ENCODE assay signal across 12 cellular contexts in the genomic region with DNA sequence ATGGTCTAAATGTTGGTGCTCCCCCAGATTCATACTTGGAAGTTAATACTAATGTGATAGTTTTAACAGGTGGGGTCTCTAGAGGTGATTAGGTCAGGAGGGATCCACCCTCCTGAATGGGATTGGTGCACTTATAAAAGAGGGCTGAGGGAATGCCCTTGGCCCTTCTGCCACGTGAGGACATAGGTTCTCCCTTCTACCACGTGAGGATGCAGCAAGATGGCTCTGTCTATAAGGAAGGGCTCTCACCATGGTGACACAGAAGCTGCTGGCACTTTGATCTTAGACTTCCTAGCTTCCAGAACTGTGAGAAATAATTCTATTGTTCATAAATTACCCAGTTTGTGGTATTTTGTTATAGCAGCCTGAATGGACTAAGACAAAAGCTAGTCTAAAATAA. TPM values are rescaled to one million over a fixed set of nuclear protein-coding genes. Genes with fewer than 3 reads are reported as not detected.
A peak's percentile ranks its signal among the peaks of the same experiment; 100 is the strongest.
DNase-seq lines count a peak whose midpoint lies in the region; ATAC-seq, FAIRE-seq and TF ChIP-seq lines count a peak whose summit lies in the region.
"Had no signal": no experiment of that assay in that cellular context is flagged by ENCODE, and none has a peak within 500 bp of the region (broad histone marks: within the 10 kb centered on the region; RNA-seq: fewer than 3 reads in every experiment).

No MANE protein-coding gene starts in this region.

- POLR2A ChIA-PET in CD4-positive, alpha-beta memory T cell (lab: Charles Lee; ENCODE audit: partially characterized antibody) = no interaction called here

- peak overlapping the region; percentile 88 for H3K4me3 Mint-ChIP-seq in GM23338
- peak overlapping the region in 1 of 8 donors; percentile 7 for H3K4me3 Mint-ChIP-seq in CD4-positive, alpha-beta memory T cell
- H3K4me3 Mint-ChIP-seq in activated naive CD8-positive, alpha-beta T cell treated with anti-CD3 and anti-CD28 coated beads, Interleukin-2, amount 50 U/mL, for 24 hours = no peak overlapping the region

- H3K36me3 ChIP-seq in GM23338 (ENCODE audit: insufficient read depth) (no peaks in the 10 kb centered on the region; the same call in 1 of the 2 replicates), RWPE2 (ENCODE audit: low read depth) (peaks cover 48% of the 10 kb centered on the region), sigmoid colon (peaks cover 0 to 29% (median 0%) of the 10 kb centered on the region in 4 donors)
- no peaks in the 10 kb centered on the region for H3K36me3 ChIP-seq in CD4-positive, alpha-beta memory T cell (ENCODE audit: insufficient read depth, low read length)
- H3K36me3 ChIP-seq: prostate gland had no signal

- H3K27ac Mint-ChIP-seq in GM23338 = no peak overlapping the region
- H3K27ac Mint-ChIP-seq in CD4-positive, alpha-beta memory T cell = no peak overlapping the region
- H3K27ac Mint-ChIP-seq in activated naive CD8-positive, alpha-beta T cell treated with anti-CD3 and anti-CD28 coated beads, Interleukin-2, amount 50 U/mL, for 24 hours = no peak overlapping the region
- H3K27ac Mint-ChIP-seq: activated naive CD4-positive, alpha-beta T cell treated with anti-CD3 and anti-CD28 coated beads, Interleukin-2, amount 50 U/mL, for 24 hours had no signal

- H3K4me3 ChIP-seq in GM23338 = peak overlapping the region; percentile 75
- H3K4me3 ChIP-seq in RWPE2 (ENCODE audit: severe bottlenecking) = peak overlapping the region; percentile 73
- H3K4me3 ChIP-seq in fibroblast of pulmonary artery (replicated peaks; ENCODE audit: low read depth, low read length) = peak overlapping the region; percentile 71
- H3K4me3 ChIP-seq in sigmoid colon = peak overlapping the region in 3 of 4 donors; percentile 63 to 70 (median 66)
- no peak overlapping the region for H3K4me3 ChIP-seq in CD4-positive, alpha-beta memory T cell (ENCODE audit: low read length in 2 of 2)

- no peak for TF ChIP-seq CTCF in GM23338 (conservative IDR thresholded peaks at IDR 0.05; ENCODE audit: low read depth in 2 of 2)
- TF ChIP-seq CTCF in RWPE2 (IDR thresholded peaks at IDR 0.05; ENCODE audit: poor library complexity, severe bottlenecking) = no peak
- no peak for TF ChIP-seq CTCF in fibroblast of pulmonary artery (IDR thresholded peaks at IDR 0.05; ENCODE audit: low read length, missing control alignments)
- no peak for TF ChIP-seq CTCF in sigmoid colon (IDR thresholded peaks at IDR 0.05)

- no peaks in the 10 kb centered on the region for H3F3A ChIP-seq in GM23338 (replicated peaks; ENCODE audit: low read depth)

- no peak for TF ChIP-seq POLR2A in sigmoid colon (IDR thresholded peaks at IDR 0.05)

- H3K36me3 Mint-ChIP-seq in GM23338 (ENCODE audit: low read depth) = peaks cover 33% of the 10 kb centered on the region
- no peaks in the 10 kb centered on the region for H3K36me3 Mint-ChIP-seq in CD4-positive, alpha-beta memory T cell
- no peaks in the 10 kb centered on the region for H3K36me3 Mint-ChIP-seq in activated naive CD8-positive, alpha-beta T cell treated with anti-CD3 and anti-CD28 coated beads, Interleukin-2, amount 50 U/mL, for 24 hours (ENCODE audit: low read depth)
- H3K36me3 Mint-ChIP-seq: activated naive CD4-positive, alpha-beta T cell treated with anti-CD3 and anti-CD28 coated beads, Interleukin-2, amount 50 U/mL, for 24 hours had no signal

- H3K4me1 ChIP-seq in GM23338 (ENCODE audit: insufficient read depth) = peaks cover 11% of the 10 kb centered on the region
- no peaks in the 10 kb centered on the region for H3K4me1 ChIP-seq in RWPE2 (ENCODE audit: insufficient read depth, poor library complexity, severe bottlenecking)
- peaks cover 0 to 16% (median 14%) of the 10 kb centered on the region in 4 donors for H3K4me1 ChIP-seq in sigmoid colon
- peaks cover 5% of the 10 kb centered on the region for H3K4me1 ChIP-seq in CD4-positive, alpha-beta memory T cell (ENCODE audit: insufficient read depth, low read length)
- H3K4me1 ChIP-seq: prostate gland had no signal

- 28 to 62% methylated on average over 2 of the region's 2 CpGs for WGBS in sigmoid colon, 2 donors

- DNase-seq in GM23338 (ENCODE audit: low spot score) = no peak
- no peak for DNase-seq in RWPE2 (ENCODE audit: low spot score)
- DNase-seq in fibroblast of pulmonary artery (ENCODE audit: low read depth) = no peak
- no peak for DNase-seq in sigmoid colon
- no peak for DNase-seq in stimulated activated CD4-positive, alpha-beta T cell treated with anti-CD3 and anti-CD28 coated beads, Interleukin-4, amount 100 ng/mL, for 24 hours
- no peak for DNase-seq in CD4-positive, alpha-beta memory T cell
- no peak for DNase-seq in HTR-8/SVneo (ENCODE audit: insufficient read length, low spot score)
- DNase-seq in activated naive CD8-positive, alpha-beta T cell treated with anti-CD3 and anti-CD28 coated beads, Interleukin-2, amount 50 U/mL, for 24 hours = no peak

- H3K9me3 ChIP-seq in RWPE2 (ENCODE audit: severe bottlenecking) (no peaks in the 10 kb centered on the region), sigmoid colon (no peaks in the 10 kb centered on the region)
- no peaks in the 10 kb centered on the region for H3K9me3 ChIP-seq in CD4-positive, alpha-beta memory T cell (ENCODE audit: control insufficient read depth in 1 of 2, low read length in 2 of 2)
- H3K9me3 ChIP-seq: prostate gland had no signal

- H3K79me2 ChIP-seq in GM23338 (replicated peaks; ENCODE audit: insufficient read depth) = no peaks in the 10 kb centered on the region

- peaks cover 6% of the 10 kb centered on the region for H3K27me3 Mint-ChIP-seq in GM23338 (ENCODE audit: insufficient read depth, low read depth, poor library complexity)
- peaks cover 18 to 26% of the 10 kb centered on the region in 2 donors for H3K27me3 Mint-ChIP-seq in CD4-positive, alpha-beta memory T cell
- H3K27me3 Mint-ChIP-seq in activated naive CD8-positive, alpha-beta T cell treated with anti-CD3 and anti-CD28 coated beads, Interleukin-2, amount 50 U/mL, for 24 hours = peaks cover 28% of the 10 kb centered on the region

- intact Hi-C loops in sigmoid colon (cut with DNase I) = no loop called here
- intact Hi-C loops in CD4-positive, alpha-beta memory T cell (cut with micrococcal nuclease) = no loop called here

- CTCF ChIA-PET in CD4-positive, alpha-beta memory T cell (lab: Charles Lee; ENCODE audit: partially characterized antibody) = no interaction called here

- peak overlapping the region; percentile 100 for H2AFZ ChIP-seq in GM23338

- H3K9me2 ChIP-seq in GM23338 (ENCODE audit: insufficient read depth) = no peaks in the 10 kb centered on the region

- H3K27me3 ChIP-seq in GM23338 (ENCODE audit: insufficient read depth) (peaks cover 39% of the 10 kb centered on the region), RWPE2 (ENCODE audit: insufficient read depth, poor library complexity, severe bottlenecking) (no peaks in the 10 kb centered on the region), sigmoid colon (no peaks in the 10 kb centered on the region)
- no peaks in the 10 kb centered on the region for H3K27me3 ChIP-seq in CD4-positive, alpha-beta memory T cell (ENCODE audit: insufficient read depth, low read length)

- H3K27ac ChIP-seq in GM23338 (ENCODE audit: low read depth) (no peak overlapping the region), RWPE2 (ENCODE audit: poor library complexity, severe bottlenecking) (no peak overlapping the region), sigmoid colon (peak overlapping the region in 1 of 4 donors; percentile 72)
- no peak overlapping the region for H3K27ac ChIP-seq in CD4-positive, alpha-beta memory T cell (ENCODE audit: low read depth, low read length)

- peaks cover 4% of the 10 kb centered on the region; the same call in 2 of the 3 replicates for H3K9me3 Mint-ChIP-seq in GM23338
- H3K9me3 Mint-ChIP-seq in CD4-positive, alpha-beta memory T cell = peaks cover 0 to 3% (median 0%) of the 10 kb centered on the region in 8 donors
- no peaks in the 10 kb centered on the region for H3K9me3 Mint-ChIP-seq in activated naive CD8-positive, alpha-beta T cell treated with anti-CD3 and anti-CD28 coated beads, Interleukin-2, amount 50 U/mL, for 24 hours
- H3K9me3 Mint-ChIP-seq: activated naive CD4-positive, alpha-beta T cell treated with anti-CD3 and anti-CD28 coated beads, Interleukin-2, amount 50 U/mL, for 24 hours had no signal

- peak overlapping the region; percentile 98 for H3K4me2 ChIP-seq in GM23338

- FAIRE-seq in HTR-8/SVneo (lab: Jason Lieb, UNC) = no peak
- FAIRE-seq: frontal cortex, TTC549 had no signal

- ATAC-seq in GM23338 (no peak), RWPE2 (ENCODE audit: low read depth) (no peak)
- no peak for ATAC-seq in activated naive CD8-positive, alpha-beta T cell treated with anti-CD3 and anti-CD28 coated beads, Interleukin-2, amount 50 U/mL, for 24 hours

- H4K20me1 ChIP-seq in GM23338 (replicated peaks; ENCODE audit: insufficient read depth) = no peaks in the 10 kb centered on the region

- TF ChIP-seq EP300 in sigmoid colon (IDR thresholded peaks at IDR 0.05) = no peak

- peaks cover 19% of the 10 kb centered on the region for H3K4me1 Mint-ChIP-seq in GM23338
- peaks cover 2 to 13% (median 8%) of the 10 kb centered on the region in 4 donors for H3K4me1 Mint-ChIP-seq in CD4-positive, alpha-beta memory T cell
- H3K4me1 Mint-ChIP-seq in activated naive CD8-positive, alpha-beta T cell treated with anti-CD3 and anti-CD28 coated beads, Interleukin-2, amount 50 U/mL, for 24 hours = peaks cover 9% of the 10 kb centered on the region

TF ChIP-seq in GM23338, 12 proteins besides CTCF, POLR2A, EP300 and RAD21:
- no peak for TF ChIP-seq EZH2 (IDR thresholded peaks at IDR 0.05; ENCODE audit: low read depth, unreplicated experiment)
- no peak for TF ChIP-seq ZNF114 (CRISPR knock-in tag; IDR thresholded peaks at IDR 0.05)
- no peak for TF ChIP-seq ZNF331 (CRISPR knock-in tag; IDR thresholded peaks at IDR 0.05; ENCODE audit: low read depth)
- TF ChIP-seq, protein P1, sequence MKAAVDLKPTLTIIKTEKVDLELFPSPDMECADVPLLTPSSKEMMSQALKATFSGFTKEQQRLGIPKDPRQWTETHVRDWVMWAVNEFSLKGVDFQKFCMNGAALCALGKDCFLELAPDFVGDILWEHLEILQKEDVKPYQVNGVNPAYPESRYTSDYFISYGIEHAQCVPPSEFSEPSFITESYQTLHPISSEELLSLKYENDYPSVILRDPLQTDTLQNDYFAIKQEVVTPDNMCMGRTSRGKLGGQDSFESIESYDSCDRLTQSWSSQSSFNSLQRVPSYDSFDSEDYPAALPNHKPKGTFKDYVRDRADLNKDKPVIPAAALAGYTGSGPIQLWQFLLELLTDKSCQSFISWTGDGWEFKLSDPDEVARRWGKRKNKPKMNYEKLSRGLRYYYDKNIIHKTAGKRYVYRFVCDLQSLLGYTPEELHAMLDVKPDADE (IDR thresholded peaks at IDR 0.05) = no peak
- TF ChIP-seq NANOG (IDR thresholded peaks at IDR 0.05; ENCODE audit: borderline replicate concordance) = no peak
- no peak for TF ChIP-seq POLR2AphosphoS5 (IDR thresholded peaks at IDR 0.05; ENCODE audit: low read depth)

RNA-seq across cellular contexts. Expression of a gene that starts 1.1 kb away (rescaled TPM):
- 4.5 and 7.0 TPM in 2 replicates for total RNA-seq in GM23338 (2014; rRNA removed; shearing (Covaris generic))
- polyA plus RNA-seq in GM23338 (2016; fragmentation: Nextera tagmentation; extraction: Ambion mirVana) (6.2 and 6.9 TPM in 2 replicates), sigmoid colon (1 to 10 TPM in 2 of 3 donors, under 1 TPM in 1; 0.92 to 3.6 (median 2.6) TPM)
- 10 to 100 TPM in 2 of 4 donors, 1 to 10 TPM in 2; 4.3 to 12.7 (median 7.6) TPM for total RNA-seq in sigmoid colon
- total RNA-seq in CD4-positive, alpha-beta memory T cell = not detected
- not detected for polyA plus RNA-seq in CD4-positive, alpha-beta memory T cell

Comparison
In these comparisons a context has a peak if more than half of its experiments do, and no peak if none do; other contexts are left out.
1. H3K4me3 ChIP-seq: peak in GM23338 (single experiment), RWPE2 (single experiment), fibroblast of pulmonary artery (single experiment) and sigmoid colon (3 of 4); none in CD4-positive, alpha-beta memory T cell (0 of 2).